9 cellular contexts compared by ENCODE assay signal in genomic region chr7:47485640-47486435, GRCh38.
DNase-seq lines count a peak whose midpoint lies in the region; ATAC-seq and TF ChIP-seq lines count a peak whose summit lies in the region.
"Had no signal": no experiment of that assay in that cellular context is flagged by ENCODE, and none has a peak within 500 bp of the region (broad histone marks: within the 10 kb centered on the region; RNA-seq: fewer than 3 reads in every experiment).

No MANE protein-coding gene starts in this region.

- TF ChIP-seq POLR2A in stomach (IDR thresholded peaks at IDR 0.05) = no peak

- 49 to 65% (median 59%) methylated on average over 7 to 9 of the region's 9 CpGs for WGBS in stomach, 5 donors

- H3K9me3 ChIP-seq in left lung (no peaks in the 10 kb centered on the region), stomach (no peaks in the 10 kb centered on the region)

- intact Hi-C loops in left lung (cut with DNase I) = no loop called here
- intact Hi-C loops in stomach (cut with DNase I; ENCODE audit: low total_unique reads) = no loop called here

- H3K36me3 Mint-ChIP-seq in endothelial cell (ENCODE audit: low read depth, unreplicated experiment) = no peaks in the 10 kb centered on the region
- H3K36me3 Mint-ChIP-seq: natural killer cell had no signal

- no peaks in the 10 kb centered on the region for H3K36me3 ChIP-seq in left lung
- no peaks in the 10 kb centered on the region for H3K36me3 ChIP-seq in stomach

- H3K4me3 ChIP-seq in left lung (no peak overlapping the region), stomach (no peak overlapping the region)

- no peak overlapping the region for H3K4me3 Mint-ChIP-seq in endothelial cell (ENCODE audit: unreplicated experiment)
- H3K4me3 Mint-ChIP-seq: activated T-helper 1 cell treated with anti-CD3 and anti-CD28 coated beads, Interleukin-12 subunit alpha, Interleukin-12 subunit beta, Interleukin-2, Interleukin-4 antibody, amounts not matched to agents 30 ng/mL and 10 ng/mL and 1 ng/mL, durations not matched to agents 14 hours and 24 hours and 36 hours; natural killer cell had no signal

- ATAC-seq in left lung (peak; percentile 75), GM18858 (IDR thresholded peaks at IDR 0.05; ENCODE audit: unreplicated experiment) (no peak), GM19351 (IDR thresholded peaks at IDR 0.05; ENCODE audit: unreplicated experiment) (no peak)

- no peaks in the 10 kb centered on the region for H3K27me3 ChIP-seq in left lung
- H3K27me3 ChIP-seq in stomach = no peaks in the 10 kb centered on the region

- no peak for TF ChIP-seq EP300 in stomach (IDR thresholded peaks at IDR 0.05)

- no peaks in the 10 kb centered on the region for H3K4me1 Mint-ChIP-seq in endothelial cell (ENCODE audit: unreplicated experiment)

- TF ChIP-seq CTCF in left lung (IDR thresholded peaks at IDR 0.05) (no peak), stomach (IDR thresholded peaks at IDR 0.05) (no peak), endothelial cell (IDR thresholded peaks at IDR 0.05; ENCODE audit: unreplicated experiment) (no peak)

- DNase-seq in LHCN-M2 (ENCODE audit: low read depth) (peak; percentile 57), SW480 (ENCODE audit: low spot score) (peak; percentile 77), left lung (peak in 1 of 2 donors; percentile 60), stomach (peak; percentile 89), endothelial cell (ENCODE audit: low spot score) (no peak)
- DNase-seq: natural killer cell had no signal

- peaks cover 2% of the 10 kb centered on the region for H3K27me3 Mint-ChIP-seq in endothelial cell (ENCODE audit: unreplicated experiment)

- no peaks in the 10 kb centered on the region for H3K9me3 Mint-ChIP-seq in endothelial cell (ENCODE audit: unreplicated experiment)
- H3K9me3 Mint-ChIP-seq: activated T-helper 1 cell treated with anti-CD3 and anti-CD28 coated beads, Interleukin-12 subunit alpha, Interleukin-12 subunit beta, Interleukin-2, Interleukin-4 antibody, amounts not matched to agents 30 ng/mL and 10 ng/mL and 1 ng/mL, durations not matched to agents 14 hours and 24 hours and 36 hours; natural killer cell had no signal

- H3K27ac Mint-ChIP-seq in endothelial cell (ENCODE audit: unreplicated experiment) = no peak overlapping the region
- H3K27ac Mint-ChIP-seq: activated T-helper 1 cell treated with anti-CD3 and anti-CD28 coated beads, Interleukin-12 subunit alpha, Interleukin-12 subunit beta, Interleukin-2, Interleukin-4 antibody, amounts not matched to agents 30 ng/mL and 10 ng/mL and 1 ng/mL, durations not matched to agents 14 hours and 24 hours and 36 hours; natural killer cell had no signal

- H3K4me1 ChIP-seq in left lung (peaks cover 29 to 47% of the 10 kb centered on the region in 2 donors), stomach (peaks cover 72 to 88% (median 84%) of the 10 kb centered on the region in 4 donors)

- H3K27ac ChIP-seq in left lung = no peak overlapping the region
- peak overlapping the region; percentile 79 to 89 (median 83) for H3K27ac ChIP-seq in stomach

Comparison
In these comparisons a context has a peak if more than half of its experiments do, and no peak if none do; other contexts are left out.
1. H3K27ac ChIP-seq: peak in stomach (5 of 5); none in left lung (0 of 2).